34 cellular contexts compared by ENCODE assay signal in the genomic region with DNA sequence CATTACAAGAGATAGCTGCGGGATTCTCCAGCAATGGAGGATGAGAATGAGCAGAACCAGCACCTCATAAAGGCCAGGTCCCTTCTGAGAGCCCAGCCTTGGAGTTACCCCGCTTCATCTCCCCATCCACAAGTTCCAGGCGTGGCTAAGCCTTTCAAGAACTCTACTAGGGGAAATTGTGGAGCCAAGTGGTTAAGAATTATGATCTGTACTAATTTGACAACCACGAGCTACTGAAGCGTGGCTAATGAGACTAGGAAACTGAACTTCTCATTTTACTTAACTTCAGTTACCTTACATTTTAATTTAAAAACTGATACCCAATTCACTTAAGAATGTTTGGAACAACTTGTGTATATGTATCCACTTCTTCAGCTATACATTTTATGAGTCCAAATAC.
"Had no signal": no experiment of that assay in that cellular context is flagged by ENCODE, and none has a peak within 500 bp of the region (broad histone marks: within the 10 kb centered on the region; RNA-seq: fewer than 3 reads in every experiment).

No MANE protein-coding gene starts in this region.

- H3K9ac ChIP-seq: KMS-11 had no signal

- DNase-seq: Kasumi-1, KBM-7, KG1, MG63, MM.1S, MV-4-11, NCI-H1048, NCI-H1092, NCI-H1092 treated with DMSO at 0.1 percent for 48 hours, NCI-H1417, NCI-H1417 treated with DMSO at 0.1 percent for 48 hours, NCI-H1436, NCI-H1436 treated with DMSO at 0.1 percent for 48 hours, NCI-H146, NCI-H1694, NCI-H1694 treated with DMSO at 0.1 percent for 48 hours, NCI-H187, NCI-H187 treated with DMSO at 0.1 percent for 48 hours, NCI-H1930, NCI-H2029, NCI-H2029 treated with DMSO at 0.1 percent for 48 hours, NCI-H2081, NCI-H2081 treated with DMSO at 0.1 percent for 48 hours, NCI-H2107, NCI-H2171, NCI-H2171 treated with DMSO at 0.1 percent for 48 hours, NCI-H2227 treated with DMSO at 0.1 percent for 48 hours, NCI-H226, NCI-H345, NCI-H446, NCI-H446 treated with DMSO at 0.1 percent for 48 hours, NCI-H510A, NCI-H510A treated with DMSO at 0.1 percent for 48 hours had no signal

- H3K36me3 ChIP-seq: MG63 had no signal

- H3K27me3 ChIP-seq: MG63 had no signal

- H3K4me3 ChIP-seq: MG63 had no signal

- H3K9me3 ChIP-seq: MG63 had no signal

- H3K27ac ChIP-seq: KMS-11 had no signal

- H3K4me2 ChIP-seq: KMS-11 had no signal
